Comparison of ENCODE assay signal across 5 cellular contexts in genomic region chr15:34375541-34375940, GRCh38. TPM values are rescaled to one million over a fixed set of nuclear protein-coding genes. Genes with fewer than 3 reads are reported as not detected.
"Had no signal": no experiment of that assay in that cellular context is flagged by ENCODE, and none has a peak within 500 bp of the region (broad histone marks: within the 10 kb centered on the region; RNA-seq: fewer than 3 reads in every experiment).

No MANE protein-coding gene starts in this region.

RNA-seq across cellular contexts. Expression of gene NUTM1, which starts 32.4 kb away (rescaled TPM):
- total RNA-seq: HepG2, HT-29, HT1080, IMR-90 had no signal
- polyA plus RNA-seq: HepG2, IgD-negative memory B cell, IMR-90 had no signal
